8 cellular contexts compared by ENCODE assay signal in the genomic region with DNA sequence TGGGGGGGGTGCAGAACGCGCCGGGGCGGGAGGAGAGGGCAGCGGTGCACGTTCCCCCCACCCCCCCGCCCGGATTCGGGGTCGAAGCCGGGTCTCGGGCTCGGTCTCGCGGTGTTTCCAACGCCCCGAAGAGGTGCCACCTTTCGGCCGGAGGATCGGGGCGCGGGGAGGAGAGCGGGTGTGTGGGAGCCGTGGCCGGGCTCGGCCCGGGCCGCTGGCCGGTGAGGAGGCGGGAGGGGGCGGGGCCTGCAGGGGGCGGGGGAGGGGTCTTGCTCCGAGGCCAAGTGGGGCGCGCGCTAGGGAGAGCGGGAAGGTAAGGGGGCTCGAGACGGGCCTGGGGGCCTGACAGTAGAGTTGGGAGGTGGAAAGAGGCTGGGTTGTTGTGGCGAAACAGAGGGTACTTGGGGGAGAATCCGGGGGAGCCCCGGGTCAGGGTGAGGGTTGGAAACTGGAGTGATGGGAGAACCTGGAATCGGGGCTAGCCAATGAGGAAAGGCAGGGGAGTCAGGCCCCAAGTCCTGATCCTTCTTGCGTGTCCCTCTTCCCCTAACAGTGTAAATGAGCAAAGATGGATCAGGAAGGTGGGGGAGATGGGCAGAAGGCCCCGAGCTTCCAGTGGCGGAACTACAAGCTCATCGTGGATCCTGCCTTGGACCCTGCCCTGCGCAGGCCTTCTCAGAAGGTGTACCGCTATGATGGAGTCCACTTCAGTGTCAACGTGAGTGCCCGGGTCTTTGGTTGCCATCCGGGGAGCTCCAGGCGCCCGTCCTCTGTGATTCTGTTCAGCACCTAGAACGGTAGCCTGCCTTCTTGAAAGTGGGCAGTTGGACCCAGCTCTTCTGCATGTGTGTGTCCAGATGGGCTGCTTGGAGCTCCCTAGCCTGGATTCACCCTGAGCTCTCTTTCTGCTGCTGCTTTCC. TPM values are rescaled to one million over a fixed set of nuclear protein-coding genes. Genes with fewer than 3 reads are reported as not detected.
DNase-seq lines count a peak whose midpoint lies in the region; ATAC-seq and TF ChIP-seq lines count a peak whose summit lies in the region.

No MANE protein-coding gene starts in this region.

- peak overlapping the region; percentile 84 for H3K4me3 ChIP-seq in HUES6 (ENCODE audit: low read depth, low read length)

- peaks cover 41% of the 10 kb centered on the region for H3K36me3 Mint-ChIP-seq in activated CD4-positive, alpha-beta memory T cell treated with anti-CD3 and anti-CD28 coated beads, Interleukin-2, amount 10 ng/mL, durations not matched to agents 7 days and 5 days (ENCODE audit: low read depth)

- H3K27ac Mint-ChIP-seq in activated CD4-positive, alpha-beta memory T cell treated with anti-CD3 and anti-CD28 coated beads, Interleukin-2, amount 10 ng/mL, durations not matched to agents 7 days and 5 days, result peak overlapping the region; percentile 83

- H3K9me3 Mint-ChIP-seq in activated CD4-positive, alpha-beta memory T cell treated with anti-CD3 and anti-CD28 coated beads, Interleukin-2, amount 10 ng/mL, durations not matched to agents 7 days and 5 days, result no peaks in the 10 kb centered on the region

- peaks cover 48% of the 10 kb centered on the region for H3K36me3 ChIP-seq in HUES6 (ENCODE audit: control insufficient read depth, insufficient read depth, low read length)

- H3K27me3 ChIP-seq in HUES6 (ENCODE audit: control insufficient read depth, insufficient read depth, low read length), result no peaks in the 10 kb centered on the region
- H3K27me3 ChIP-seq in foreskin keratinocyte, result no peaks in the 10 kb centered on the region

- no peak for TF ChIP-seq CTCF in foreskin keratinocyte (conservative IDR thresholded peaks at IDR 0.05)

- POLR2A ChIA-PET in activated CD4-positive, alpha-beta memory T cell treated with anti-CD3 and anti-CD28 coated beads, Interleukin-2, amount 10 ng/mL, durations not matched to agents 7 days and 5 days (lab: Charles Lee), result interaction anchor here (1.0 to 2.1 kb wide), 6 partner anchors 9 to 222 kb away, joined by 4 to 5 read pairs (median 4); partner anchors contain the start of genes FUS, ZNF646 and ZNF668

- no peak overlapping the region for H3K27ac ChIP-seq in HUES6 (ENCODE audit: low read depth, low read length)
- H3K27ac ChIP-seq in foreskin keratinocyte, result no peak overlapping the region

- H3K9me3 ChIP-seq in HUES6 (ENCODE audit: control insufficient read depth, insufficient read depth, low read depth, low read length), result no peaks in the 10 kb centered on the region

- H3K4me3 Mint-ChIP-seq in activated CD4-positive, alpha-beta memory T cell treated with anti-CD3 and anti-CD28 coated beads, Interleukin-2, amount 10 ng/mL, durations not matched to agents 7 days and 5 days, result peak overlapping the region; percentile 89

- ATAC-seq in GM21447 (IDR thresholded peaks at IDR 0.05; ENCODE audit: unreplicated experiment) (peak; percentile 16), foreskin keratinocyte (peak; percentile 21), GM18517 (IDR thresholded peaks at IDR 0.05; ENCODE audit: unreplicated experiment) (no peak)

- H3K4me1 Mint-ChIP-seq in activated CD4-positive, alpha-beta memory T cell treated with anti-CD3 and anti-CD28 coated beads, Interleukin-2, amount 10 ng/mL, durations not matched to agents 7 days and 5 days, result peaks cover 42% of the 10 kb centered on the region

- H3K9ac ChIP-seq in HUES6 (ENCODE audit: low read length), result peak overlapping the region; percentile 100

- CTCF ChIA-PET in activated CD4-positive, alpha-beta memory T cell treated with anti-CD3 and anti-CD28 coated beads, Interleukin-2, amount 10 ng/mL, durations not matched to agents 7 days and 5 days (lab: Charles Lee), result interaction anchor here (0.7 to 1.3 kb wide), 4 partner anchors 14 to 183 kb away, joined by 3 to 4 read pairs (median 4); no protein-coding TSS in a partner anchor

- DNase-seq in DMS53 (lab: John Stamatoyannopoulos, UW), result peak; percentile 75
- no peak for DNase-seq in DMS53 treated with DMSO at 0.1 percent for 48 hours (lab: John Stamatoyannopoulos, UW; ENCODE audit: unreplicated experiment)
- DNase-seq in activated CD4-positive, alpha-beta memory T cell treated with anti-CD3 and anti-CD28 coated beads, Interleukin-2, amount 10 ng/mL, durations not matched to agents 7 days and 5 days, result no peak
- DNase-seq in foreskin keratinocyte, result no peak
- DNase-seq in nucleus accumbens (lab: John Stamatoyannopoulos, UW), result peak in 29 of 56 donors; percentile 30 to 82 (median 68)

- H3K27me3 Mint-ChIP-seq in activated CD4-positive, alpha-beta memory T cell treated with anti-CD3 and anti-CD28 coated beads, Interleukin-2, amount 10 ng/mL, durations not matched to agents 7 days and 5 days, result no peaks in the 10 kb centered on the region

- peaks cover 6% of the 10 kb centered on the region; the same call in 1 of the 2 replicates for H3K4me1 ChIP-seq in HUES6 (ENCODE audit: control insufficient read depth, insufficient read depth, low read length)
- no peaks in the 10 kb centered on the region for H3K4me1 ChIP-seq in foreskin keratinocyte

RNA-seq across cellular contexts. Expression of gene SETD1A, which starts 0.9 kb away (rescaled TPM):
- total RNA-seq in activated CD4-positive, alpha-beta memory T cell treated with anti-CD3 and anti-CD28 coated beads, Interleukin-2, amount 10 ng/mL, durations not matched to agents 7 days and 5 days, result 10 to 100 TPM; 18.8 to 20.3 TPM
- total RNA-seq in foreskin keratinocyte, result 6.7 and 7.1 TPM in 2 replicates
- 6.0 and 6.4 TPM in 2 replicates for polyA plus RNA-seq in foreskin keratinocyte

RNA-seq across cellular contexts. Expression of gene ORAI3, which starts 9.6 kb away (rescaled TPM):
- 10 to 100 TPM; 30.3 to 33.6 TPM for total RNA-seq in activated CD4-positive, alpha-beta memory T cell treated with anti-CD3 and anti-CD28 coated beads, Interleukin-2, amount 10 ng/mL, durations not matched to agents 7 days and 5 days
- 8.4 and 9.0 TPM in 2 replicates for total RNA-seq in foreskin keratinocyte
- polyA plus RNA-seq in foreskin keratinocyte, result 9.1 and 9.2 TPM in 2 replicates

RNA-seq across cellular contexts. Expression of gene HSD3B7, which starts 26.6 kb away (rescaled TPM):
- total RNA-seq in activated CD4-positive, alpha-beta memory T cell treated with anti-CD3 and anti-CD28 coated beads, Interleukin-2, amount 10 ng/mL, durations not matched to agents 7 days and 5 days, result 1 to 10 TPM; 7.1 to 7.5 TPM
- total RNA-seq in foreskin keratinocyte, result 3.0 and 3.1 TPM in 2 replicates
- 2.9 and 3.0 TPM in 2 replicates for polyA plus RNA-seq in foreskin keratinocyte

RNA-seq across cellular contexts. Expression of gene FBXL19, which starts 35.1 kb away (rescaled TPM):
- total RNA-seq in activated CD4-positive, alpha-beta memory T cell treated with anti-CD3 and anti-CD28 coated beads, Interleukin-2, amount 10 ng/mL, durations not matched to agents 7 days and 5 days, result 10 to 100 TPM; 25.8 to 27.2 TPM
- 32.2 and 33.0 TPM in 2 replicates for total RNA-seq in foreskin keratinocyte
- polyA plus RNA-seq in foreskin keratinocyte, result 21.8 and 23.3 TPM in 2 replicates

RNA-seq across cellular contexts. Expression of gene STX1B, which starts 52.0 kb away (rescaled TPM):
- total RNA-seq in activated CD4-positive, alpha-beta memory T cell treated with anti-CD3 and anti-CD28 coated beads, Interleukin-2, amount 10 ng/mL, durations not matched to agents 7 days and 5 days, result 1 to 10 TPM; 1.5 to 1.7 TPM
- total RNA-seq in foreskin keratinocyte, result 0.39 and 0.61 TPM in 2 replicates
- 0.27 and 0.29 TPM in 2 replicates for polyA plus RNA-seq in foreskin keratinocyte

Comparison
In these comparisons a context has a peak if more than half of its experiments do, and no peak if none do; other contexts are left out.
1. DNase-seq: peak in DMS53 (single experiment) and nucleus accumbens (29 of 56); none in DMS53 treated with DMSO at 0.1 percent for 48 hours (single experiment), activated CD4-positive, alpha-beta memory T cell treated with anti-CD3 and anti-CD28 coated beads, Interleukin-2, amount 10 ng/mL, durations not matched to agents 7 days and 5 days (single experiment) and foreskin keratinocyte (0 of 2).